Comparison of ENCODE assay signal across 8 cellular contexts in genomic region chr1:179025975-179026812, GRCh38. TPM values are rescaled to one million over a fixed set of nuclear protein-coding genes. Genes with fewer than 3 reads are reported as not detected.
A peak's percentile ranks its signal among the peaks of the same experiment; 100 is the strongest.
DNase-seq lines count a peak whose midpoint lies in the region; ATAC-seq and TF ChIP-seq lines count a peak whose summit lies in the region.

No MANE protein-coding gene starts in this region.

- peak overlapping the region; percentile 80 for H3K27ac Mint-ChIP-seq in osteocyte (ENCODE audit: unreplicated experiment)

- H3K27me3 Mint-ChIP-seq in osteocyte (ENCODE audit: unreplicated experiment), result no peaks in the 10 kb centered on the region

- no peaks in the 10 kb centered on the region for H3K9me3 Mint-ChIP-seq in osteocyte (ENCODE audit: unreplicated experiment)

- peaks cover 11% of the 10 kb centered on the region for H3K4me1 ChIP-seq in ES-I3 (ENCODE audit: insufficient read depth, low read length)
- H3K4me1 ChIP-seq in SJSA1 (replicated peaks), result peaks cover 14% of the 10 kb centered on the region
- peaks cover 0 to 33% (median 12%) of the 10 kb centered on the region in 4 donors for H3K4me1 ChIP-seq in tibial artery

- TF ChIP-seq CTCF in osteocyte (IDR thresholded peaks at IDR 0.05) (no peak), tibial artery (IDR thresholded peaks at IDR 0.05) (peak in 1 of 2 experiments; percentile 4)

- H3K36me3 ChIP-seq in ES-I3 (ENCODE audit: insufficient read depth, low read length) (no peaks in the 10 kb centered on the region), KOPT-K1 (ENCODE audit: insufficient read depth, low read length) (no peaks in the 10 kb centered on the region), SJSA1 (peaks cover 5% of the 10 kb centered on the region), tibial artery (no peaks in the 10 kb centered on the region)

- H3K27me3 ChIP-seq in SJSA1 (replicated peaks) (no peaks in the 10 kb centered on the region), tibial artery (no peaks in the 10 kb centered on the region)

- peak; percentile 64 for ATAC-seq in GM21786 (IDR thresholded peaks at IDR 0.05; ENCODE audit: unreplicated experiment)

- no peaks in the 10 kb centered on the region for H3K36me3 Mint-ChIP-seq in osteocyte (ENCODE audit: unreplicated experiment)

- peaks cover 22% of the 10 kb centered on the region for H3K4me1 Mint-ChIP-seq in osteocyte (ENCODE audit: unreplicated experiment)

- peak overlapping the region; percentile 91 for H3K27ac ChIP-seq in KOPT-K1 (ENCODE audit: low read depth, low read length, poor library complexity, severe bottlenecking)
- peak overlapping the region; percentile 95 for H3K27ac ChIP-seq in SJSA1
- H3K27ac ChIP-seq in tibial artery, result peak overlapping the region; percentile 89 to 93

- DNase-seq in SJSA1 (ENCODE audit: low read depth in 1 of 2, low spot score in 2 of 2) (peak; percentile 74 to 78), globus pallidus (ENCODE audit: low spot score) (peak; percentile 66), osteocyte (ENCODE audit: extremely low spot score, unreplicated experiment) (peak; percentile 88), tibial artery (peak; percentile 58 to 86)
- DNase-seq in activated naive CD4-positive, alpha-beta T cell treated with Interleukin-2 at 50 U/mL for 16 hours, result peak; percentile 75

- no peaks in the 10 kb centered on the region for H3K9me3 ChIP-seq in ES-I3 (ENCODE audit: control insufficient read depth, insufficient read depth, low read length)
- no peaks in the 10 kb centered on the region for H3K9me3 ChIP-seq in KOPT-K1 (ENCODE audit: insufficient read depth, low read length, poor library complexity, severe bottlenecking)
- peaks cover 3% of the 10 kb centered on the region; the same call in 1 of the 2 replicates for H3K9me3 ChIP-seq in SJSA1 (replicated peaks)
- no peaks in the 10 kb centered on the region for H3K9me3 ChIP-seq in tibial artery

- peak overlapping the region; percentile 98 for H3K4me3 ChIP-seq in SJSA1
- H3K4me3 ChIP-seq in tibial artery, result peak overlapping the region; percentile 76 to 88

- peak overlapping the region; percentile 94 for H3K9ac ChIP-seq in ES-I3 (ENCODE audit: low read depth, low read length)

- H3K4me3 Mint-ChIP-seq in osteocyte (ENCODE audit: unreplicated experiment), result peak overlapping the region; percentile 89

- intact Hi-C loops in tibial artery (cut with DNase I; ENCODE audit: low total_unique reads), result loop anchor here (5.0 kb wide), 1 partner anchor 56 kb away; the partner anchor contains the start of gene TOR3A

RNA-seq across cellular contexts. Expression of gene FAM20B, which starts 0.5 kb away (rescaled TPM):
- total RNA-seq in SJSA1 (2014; rRNA removed; shearing (Covaris generic)), result 50.7 and 52.6 TPM in 2 replicates
- total RNA-seq in osteocyte, result 31.6 and 39.0 TPM in 2 replicates

RNA-seq across cellular contexts. Expression of gene TOR3A, which starts 55.7 kb away (rescaled TPM):
- 27.9 and 30.8 TPM in 2 replicates for total RNA-seq in SJSA1 (2014; rRNA removed; shearing (Covaris generic))
- 21.1 and 24.8 TPM in 2 replicates for total RNA-seq in osteocyte

Comparison
In these comparisons a context has a peak if more than half of its experiments do, and no peak if none do; other contexts are left out.
1. Peak in every context shown above with its lines: DNase-seq, ATAC-seq, H3K4me3 ChIP-seq and H3K27ac ChIP-seq.